17 cellular contexts compared by ENCODE assay signal in the genomic region with DNA sequence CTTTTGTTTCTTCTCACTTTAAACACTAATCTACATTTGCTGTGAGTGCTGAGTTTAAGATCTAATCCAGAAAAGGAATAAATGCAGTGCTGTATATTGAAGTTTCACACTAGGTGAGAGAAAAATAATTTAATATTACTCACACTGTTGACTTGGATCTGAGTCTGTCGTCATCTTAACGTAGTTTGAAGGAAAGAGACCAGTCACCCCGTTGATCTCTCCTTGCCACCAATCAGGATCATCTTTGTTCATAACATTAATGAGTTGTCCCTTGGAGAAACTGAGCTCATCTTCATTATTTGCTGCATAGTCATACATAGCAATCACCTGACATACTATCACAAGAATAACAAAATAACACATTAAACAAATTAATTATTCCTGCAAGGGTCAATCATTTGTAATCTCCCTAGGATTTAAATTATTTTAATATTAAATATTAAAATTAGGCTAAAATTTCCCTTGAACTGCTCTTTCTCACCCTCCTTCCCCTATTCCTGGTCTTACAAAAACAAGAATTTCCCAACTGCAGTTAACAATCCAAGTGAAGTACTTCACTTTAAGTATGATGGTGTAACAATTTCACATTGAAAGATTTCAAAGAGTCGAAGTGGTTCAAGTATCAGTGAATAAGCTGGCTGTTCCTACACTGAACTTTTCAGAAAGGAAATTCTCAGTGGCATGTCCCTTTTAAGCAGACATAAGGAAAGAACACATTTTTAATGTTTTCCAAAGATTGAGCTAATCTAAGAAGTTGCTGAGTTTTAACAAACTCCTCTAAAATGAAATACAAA.
"Had no signal": no experiment of that assay in that cellular context is flagged by ENCODE, and none has a peak within 500 bp of the region (broad histone marks: within the 10 kb centered on the region; RNA-seq: fewer than 3 reads in every experiment).

No MANE protein-coding gene starts in this region.

- H3K4me3 ChIP-seq: adrenal gland, body of pancreas, esophagus muscularis mucosa, prostate gland, right lobe of liver, spleen, transverse colon had no signal

- ATAC-seq: activated T-cell treated with anti-CD3 and anti-CD28 coated beads, Interleukin-2, amount 50 U/mL, for 4 hours; body of pancreas; stimulated activated memory B cell treated with anti-CD40 and anti-IgM and Interleukin-4, amounts not matched to agents 10 μg/mL and 1 μg/mL and 100 μg/mL, for 72 hours had no signal

- H3K9me3 ChIP-seq: adrenal gland, body of pancreas, esophagus muscularis mucosa, prostate gland, right lobe of liver, SK-N-SH, spleen, transverse colon had no signal

- H3K27ac ChIP-seq: adrenal gland, body of pancreas, esophagus muscularis mucosa, prostate gland, spleen, transverse colon had no signal

- DNase-seq: activated CD4-positive, CD25-positive, alpha-beta regulatory T cell; activated naive CD4-positive, alpha-beta T cell treated with Interleukin-2 at 50 U/mL for 16 hours; activated T-cell treated with anti-CD3 and anti-CD28 coated beads, Interleukin-2, amount 50 U/mL, for 4 hours; adrenal gland; body of pancreas; dermis blood vessel endothelial cell; foreskin melanocyte; head of caudate nucleus; nephron progenitor cell; right lobe of liver; SK-N-SH; spleen; stimulated activated CD4-positive, alpha-beta T cell treated with anti-CD3 and anti-CD28 coated beads, Interleukin-1b, Interleukin-23, amount 100 ng/mL, for 48 hours; transverse colon had no signal

- H3K27me3 ChIP-seq: adrenal gland, body of pancreas, esophagus muscularis mucosa, right lobe of liver, spleen, transverse colon had no signal

- H3K4me1 ChIP-seq: adrenal gland, esophagus muscularis mucosa, prostate gland, transverse colon had no signal
